1 cellular context compared by ENCODE assay signal in the genomic region with DNA sequence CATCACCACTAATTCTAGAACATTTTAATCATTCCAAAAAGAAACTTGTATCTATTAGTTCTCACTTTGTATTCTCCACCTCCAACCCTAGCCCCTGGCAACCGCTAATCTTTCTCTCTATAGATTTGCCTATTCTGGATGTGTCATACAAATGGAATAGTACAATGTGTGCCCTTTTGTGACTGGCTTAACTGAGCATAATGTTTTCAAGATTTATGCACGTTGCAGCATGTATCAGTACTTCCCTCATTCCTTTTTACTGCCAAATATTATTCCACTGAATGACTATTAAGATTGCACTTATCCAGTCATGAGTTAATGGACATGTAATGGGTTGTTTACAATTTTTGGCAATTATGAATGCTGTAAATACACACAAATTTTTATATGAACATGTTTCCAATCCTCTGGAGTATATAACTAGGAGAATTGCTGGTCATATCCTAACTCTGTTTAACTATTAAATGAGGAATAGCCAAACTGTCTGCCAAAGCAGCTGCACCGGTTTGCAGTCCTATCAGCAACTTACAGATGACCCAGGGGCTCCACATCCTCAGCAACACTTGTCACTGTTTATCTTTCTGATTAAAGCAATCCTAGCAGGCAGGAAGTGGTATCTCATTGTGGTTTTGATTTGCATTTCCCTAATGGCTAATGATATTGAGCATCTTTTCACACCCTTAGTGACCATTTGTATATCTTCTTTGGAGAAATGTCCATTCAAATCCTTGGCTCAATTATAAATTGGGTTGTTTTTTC.
TF ChIP-seq lines count a peak whose summit lies in the region.

No MANE protein-coding gene starts in this region.

TF ChIP-seq in K562, 482 proteins besides CTCF, POLR2A, EP300 and RAD21 (continued from another document):
- TF ChIP-seq, protein P1, sequence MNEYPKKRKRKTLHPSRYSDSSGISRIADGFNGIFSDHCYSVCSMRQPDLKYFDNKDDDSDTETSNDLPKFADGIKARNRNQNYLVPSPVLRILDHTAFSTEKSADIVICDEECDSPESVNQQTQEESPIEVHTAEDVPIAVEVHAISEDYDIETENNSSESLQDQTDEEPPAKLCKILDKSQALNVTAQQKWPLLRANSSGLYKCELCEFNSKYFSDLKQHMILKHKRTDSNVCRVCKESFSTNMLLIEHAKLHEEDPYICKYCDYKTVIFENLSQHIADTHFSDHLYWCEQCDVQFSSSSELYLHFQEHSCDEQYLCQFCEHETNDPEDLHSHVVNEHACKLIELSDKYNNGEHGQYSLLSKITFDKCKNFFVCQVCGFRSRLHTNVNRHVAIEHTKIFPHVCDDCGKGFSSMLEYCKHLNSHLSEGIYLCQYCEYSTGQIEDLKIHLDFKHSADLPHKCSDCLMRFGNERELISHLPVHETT (CRISPR knock-in tag; conservative IDR thresholded peaks at IDR 0.05 in 1 of 2, IDR thresholded peaks at IDR 0.05 in 1 of 2) = peak in 1 of 2 experiments; percentile 77; a peak in 2 of 4 replicates
- TF ChIP-seq, protein P2, sequence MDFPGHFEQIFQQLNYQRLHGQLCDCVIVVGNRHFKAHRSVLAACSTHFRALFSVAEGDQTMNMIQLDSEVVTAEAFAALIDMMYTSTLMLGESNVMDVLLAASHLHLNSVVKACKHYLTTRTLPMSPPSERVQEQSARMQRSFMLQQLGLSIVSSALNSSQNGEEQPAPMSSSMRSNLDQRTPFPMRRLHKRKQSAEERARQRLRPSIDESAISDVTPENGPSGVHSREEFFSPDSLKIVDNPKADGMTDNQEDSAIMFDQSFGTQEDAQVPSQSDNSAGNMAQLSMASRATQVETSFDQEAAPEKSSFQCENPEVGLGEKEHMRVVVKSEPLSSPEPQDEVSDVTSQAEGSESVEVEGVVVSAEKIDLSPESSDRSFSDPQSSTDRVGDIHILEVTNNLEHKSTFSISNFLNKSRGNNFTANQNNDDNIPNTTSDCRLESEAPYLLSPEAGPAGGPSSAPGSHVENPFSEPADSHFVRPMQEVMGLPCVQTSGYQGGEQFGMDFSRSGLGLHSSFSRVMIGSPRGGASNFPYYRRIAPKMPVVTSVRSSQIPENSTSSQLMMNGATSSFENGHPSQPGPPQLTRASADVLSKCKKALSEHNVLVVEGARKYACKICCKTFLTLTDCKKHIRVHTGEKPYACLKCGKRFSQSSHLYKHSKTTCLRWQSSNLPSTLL (IDR thresholded peaks at IDR 0.05) = no peak
- TF ChIP-seq XRCC3 (IDR thresholded peaks at IDR 0.05) = no peak
- TF ChIP-seq, protein P3, sequence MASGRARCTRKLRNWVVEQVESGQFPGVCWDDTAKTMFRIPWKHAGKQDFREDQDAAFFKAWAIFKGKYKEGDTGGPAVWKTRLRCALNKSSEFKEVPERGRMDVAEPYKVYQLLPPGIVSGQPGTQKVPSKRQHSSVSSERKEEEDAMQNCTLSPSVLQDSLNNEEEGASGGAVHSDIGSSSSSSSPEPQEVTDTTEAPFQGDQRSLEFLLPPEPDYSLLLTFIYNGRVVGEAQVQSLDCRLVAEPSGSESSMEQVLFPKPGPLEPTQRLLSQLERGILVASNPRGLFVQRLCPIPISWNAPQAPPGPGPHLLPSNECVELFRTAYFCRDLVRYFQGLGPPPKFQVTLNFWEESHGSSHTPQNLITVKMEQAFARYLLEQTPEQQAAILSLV (tag; IDR thresholded peaks at IDR 0.05) = no peak
- TF ChIP-seq, protein P4, sequence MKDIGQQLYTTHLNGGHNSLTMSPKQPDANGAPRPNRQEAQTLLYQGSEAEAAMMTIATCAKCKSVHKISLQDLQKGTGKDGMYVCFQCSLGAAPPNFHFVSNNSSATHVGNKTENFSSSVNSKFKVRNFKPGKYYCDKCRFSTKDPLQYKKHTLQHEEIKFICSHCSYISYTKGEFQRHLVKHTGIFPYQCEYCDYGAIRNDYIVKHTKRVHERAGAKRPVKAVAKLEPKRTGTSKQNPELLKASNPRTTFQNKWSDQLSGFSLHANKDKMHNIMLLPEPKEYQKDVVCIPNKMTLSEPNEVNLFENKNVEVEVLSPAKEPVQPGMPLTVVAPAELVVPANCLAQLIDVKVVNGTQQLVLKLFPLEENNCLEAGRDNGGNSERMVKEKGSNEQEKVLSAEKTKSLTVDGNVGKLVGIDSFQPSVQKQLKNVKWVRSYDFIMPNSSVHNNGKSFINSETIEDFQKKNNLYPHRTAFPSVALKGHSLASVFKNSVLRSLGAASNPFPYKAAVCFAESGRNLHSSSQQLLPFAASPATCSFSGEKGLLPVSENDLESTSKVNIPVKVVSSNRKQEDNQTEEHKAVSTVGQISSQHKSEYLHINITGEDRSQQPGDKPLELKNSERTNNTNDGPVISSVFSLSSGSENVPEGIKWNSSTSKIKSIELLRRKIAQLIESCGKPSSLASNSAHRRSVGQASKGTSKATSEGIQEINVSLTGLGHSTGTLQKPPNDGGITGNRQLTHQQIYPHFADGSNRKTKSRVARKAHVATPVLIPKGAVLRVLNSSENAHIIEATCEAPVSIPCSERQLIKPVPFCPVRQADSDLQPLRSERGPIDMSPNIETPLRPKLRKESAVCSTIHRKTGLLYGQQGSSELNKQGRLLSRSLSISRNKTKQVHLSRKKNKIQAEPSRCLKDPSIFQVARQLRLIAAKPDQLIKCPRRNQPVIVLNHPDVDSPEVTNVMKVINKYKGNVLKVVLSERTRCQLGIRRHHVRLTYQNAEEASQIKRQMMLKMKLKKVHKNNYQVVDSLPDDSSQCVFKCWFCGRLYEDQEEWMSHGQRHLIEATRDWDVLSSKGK (CRISPR knock-in tag; IDR thresholded peaks at IDR 0.05) = no peak
- TF ChIP-seq, protein P5, sequence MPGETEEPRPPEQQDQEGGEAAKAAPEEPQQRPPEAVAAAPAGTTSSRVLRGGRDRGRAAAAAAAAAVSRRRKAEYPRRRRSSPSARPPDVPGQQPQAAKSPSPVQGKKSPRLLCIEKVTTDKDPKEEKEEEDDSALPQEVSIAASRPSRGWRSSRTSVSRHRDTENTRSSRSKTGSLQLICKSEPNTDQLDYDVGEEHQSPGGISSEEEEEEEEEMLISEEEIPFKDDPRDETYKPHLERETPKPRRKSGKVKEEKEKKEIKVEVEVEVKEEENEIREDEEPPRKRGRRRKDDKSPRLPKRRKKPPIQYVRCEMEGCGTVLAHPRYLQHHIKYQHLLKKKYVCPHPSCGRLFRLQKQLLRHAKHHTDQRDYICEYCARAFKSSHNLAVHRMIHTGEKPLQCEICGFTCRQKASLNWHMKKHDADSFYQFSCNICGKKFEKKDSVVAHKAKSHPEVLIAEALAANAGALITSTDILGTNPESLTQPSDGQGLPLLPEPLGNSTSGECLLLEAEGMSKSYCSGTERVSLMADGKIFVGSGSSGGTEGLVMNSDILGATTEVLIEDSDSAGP (CRISPR knock-in tag; IDR thresholded peaks at IDR 0.05) = no peak
- TF ChIP-seq ZNF175 (CRISPR knock-in tag; IDR thresholded peaks at IDR 0.05; ENCODE audit: low read depth) = peak; percentile 82; the same call in 1 of the 2 replicates
- peak; percentile 73; the same call in 1 of the 2 replicates for TF ChIP-seq ZNF24 (IDR thresholded peaks at IDR 0.05)
- TF ChIP-seq ZBTB17 (CRISPR knock-in tag; IDR thresholded peaks at IDR 0.05) = 0 out of 2 replicates have a peak, but pooled peaks have one; percentile 30
- no peak for TF ChIP-seq NCOA2 (IDR thresholded peaks at IDR 0.05; ENCODE audit: partially characterized antibody in 2 of 2)
- peak; percentile 39 for TF ChIP-seq POLR2B (IDR thresholded peaks at IDR 0.05; ENCODE audit: low read depth, partially characterized antibody)
- peak; percentile 84 to 94; a peak in 3 of 4 replicates for TF ChIP-seq FOXA3 (CRISPR knock-in tag; conservative IDR thresholded peaks at IDR 0.05 in 1 of 2, IDR thresholded peaks at IDR 0.05 in 1 of 2)
- TF ChIP-seq, protein P6, sequence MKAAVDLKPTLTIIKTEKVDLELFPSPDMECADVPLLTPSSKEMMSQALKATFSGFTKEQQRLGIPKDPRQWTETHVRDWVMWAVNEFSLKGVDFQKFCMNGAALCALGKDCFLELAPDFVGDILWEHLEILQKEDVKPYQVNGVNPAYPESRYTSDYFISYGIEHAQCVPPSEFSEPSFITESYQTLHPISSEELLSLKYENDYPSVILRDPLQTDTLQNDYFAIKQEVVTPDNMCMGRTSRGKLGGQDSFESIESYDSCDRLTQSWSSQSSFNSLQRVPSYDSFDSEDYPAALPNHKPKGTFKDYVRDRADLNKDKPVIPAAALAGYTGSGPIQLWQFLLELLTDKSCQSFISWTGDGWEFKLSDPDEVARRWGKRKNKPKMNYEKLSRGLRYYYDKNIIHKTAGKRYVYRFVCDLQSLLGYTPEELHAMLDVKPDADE (conservative IDR thresholded peaks at IDR 0.05; ENCODE audit: control insufficient read depth, low read depth, low read length) = 0 out of 2 replicates have a peak, but pooled peaks have one; percentile 44
- TF ChIP-seq, protein P7, sequence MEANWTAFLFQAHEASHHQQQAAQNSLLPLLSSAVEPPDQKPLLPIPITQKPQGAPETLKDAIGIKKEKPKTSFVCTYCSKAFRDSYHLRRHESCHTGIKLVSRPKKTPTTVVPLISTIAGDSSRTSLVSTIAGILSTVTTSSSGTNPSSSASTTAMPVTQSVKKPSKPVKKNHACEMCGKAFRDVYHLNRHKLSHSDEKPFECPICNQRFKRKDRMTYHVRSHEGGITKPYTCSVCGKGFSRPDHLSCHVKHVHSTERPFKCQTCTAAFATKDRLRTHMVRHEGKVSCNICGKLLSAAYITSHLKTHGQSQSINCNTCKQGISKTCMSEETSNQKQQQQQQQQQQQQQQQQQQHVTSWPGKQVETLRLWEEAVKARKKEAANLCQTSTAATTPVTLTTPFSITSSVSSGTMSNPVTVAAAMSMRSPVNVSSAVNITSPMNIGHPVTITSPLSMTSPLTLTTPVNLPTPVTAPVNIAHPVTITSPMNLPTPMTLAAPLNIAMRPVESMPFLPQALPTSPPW (CRISPR knock-in tag; IDR thresholded peaks at IDR 0.05) = peak; percentile 52
- TF ChIP-seq CEBPG (CRISPR knock-in tag; IDR thresholded peaks at IDR 0.05) = no peak
- 0 out of 4 replicates have a peak, but pooled peaks of 1 of the 2 experiments have one; percentile 10 for TF ChIP-seq CEBPG (tag; conservative IDR thresholded peaks at IDR 0.05 in 1 of 2, IDR thresholded peaks at IDR 0.05 in 1 of 2)
- no peak for TF ChIP-seq SIN3A (IDR thresholded peaks at IDR 0.05; ENCODE audit: borderline replicate concordance in 2 of 2, control insufficient read depth in 1 of 2, low read depth in 2 of 2, low read length in 2 of 2)
- no peak for TF ChIP-seq KAT8 (IDR thresholded peaks at IDR 0.05; ENCODE audit: low read depth)
- no peak for TF ChIP-seq SIRT6 (IDR thresholded peaks at IDR 0.05; ENCODE audit: low read depth, low read length)
- TF ChIP-seq, protein P8, sequence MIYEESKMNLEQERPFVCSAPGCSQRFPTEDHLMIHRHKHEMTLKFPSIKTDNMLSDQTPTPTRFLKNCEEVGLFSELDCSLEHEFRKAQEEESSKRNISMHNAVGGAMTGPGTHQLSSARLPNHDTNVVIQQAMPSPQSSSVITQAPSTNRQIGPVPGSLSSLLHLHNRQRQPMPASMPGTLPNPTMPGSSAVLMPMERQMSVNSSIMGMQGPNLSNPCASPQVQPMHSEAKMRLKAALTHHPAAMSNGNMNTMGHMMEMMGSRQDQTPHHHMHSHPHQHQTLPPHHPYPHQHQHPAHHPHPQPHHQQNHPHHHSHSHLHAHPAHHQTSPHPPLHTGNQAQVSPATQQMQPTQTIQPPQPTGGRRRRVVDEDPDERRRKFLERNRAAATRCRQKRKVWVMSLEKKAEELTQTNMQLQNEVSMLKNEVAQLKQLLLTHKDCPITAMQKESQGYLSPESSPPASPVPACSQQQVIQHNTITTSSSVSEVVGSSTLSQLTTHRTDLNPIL (CRISPR knock-in tag; IDR thresholded peaks at IDR 0.05) = no peak
- TF ChIP-seq CBFA2T3 (IDR thresholded peaks at IDR 0.05) = peak; percentile 98
- no peak for TF ChIP-seq SREBF1 (IDR thresholded peaks at IDR 0.05; ENCODE audit: borderline replicate concordance, low read depth, low read length)
- peak in 1 of 2 experiments; percentile 71; a peak in 1 of 4 replicates for TF ChIP-seq TEAD1 (CRISPR knock-in tag; IDR thresholded peaks at IDR 0.05)
- TF ChIP-seq, protein P9, sequence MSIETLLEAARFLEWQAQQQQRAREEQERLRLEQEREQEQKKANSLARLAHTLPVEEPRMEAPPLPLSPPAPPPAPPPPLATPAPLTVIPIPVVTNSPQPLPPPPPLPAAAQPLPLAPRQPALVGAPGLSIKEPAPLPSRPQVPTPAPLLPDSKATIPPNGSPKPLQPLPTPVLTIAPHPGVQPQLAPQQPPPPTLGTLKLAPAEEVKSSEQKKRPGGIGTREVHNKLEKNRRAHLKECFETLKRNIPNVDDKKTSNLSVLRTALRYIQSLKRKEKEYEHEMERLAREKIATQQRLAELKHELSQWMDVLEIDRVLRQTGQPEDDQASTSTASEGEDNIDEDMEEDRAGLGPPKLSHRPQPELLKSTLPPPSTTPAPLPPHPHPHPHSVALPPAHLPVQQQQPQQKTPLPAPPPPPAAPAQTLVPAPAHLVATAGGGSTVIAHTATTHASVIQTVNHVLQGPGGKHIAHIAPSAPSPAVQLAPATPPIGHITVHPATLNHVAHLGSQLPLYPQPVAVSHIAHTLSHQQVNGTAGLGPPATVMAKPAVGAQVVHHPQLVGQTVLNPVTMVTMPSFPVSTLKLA (conservative IDR thresholded peaks at IDR 0.05) = peak in 1 of 2 experiments; percentile 54; a peak in 2 of 4 replicates
- TF ChIP-seq CHD1 (IDR thresholded peaks at IDR 0.05; ENCODE audit: low read length) = no peak
- peak; percentile 94 for TF ChIP-seq ZNF589 (CRISPR knock-in tag; IDR thresholded peaks at IDR 0.05; ENCODE audit: low read depth)
- TF ChIP-seq ZNF184 (CRISPR knock-in tag; IDR thresholded peaks at IDR 0.05) = no peak
- peak; percentile 70; the same call in 1 of the 2 replicates for TF ChIP-seq DMBX1 (CRISPR knock-in tag; IDR thresholded peaks at IDR 0.05; ENCODE audit: borderline replicate concordance)
- TF ChIP-seq GATA2 (CRISPR knock-in tag; IDR thresholded peaks at IDR 0.05) = peak; percentile 88
- TF ChIP-seq, protein P10, sequence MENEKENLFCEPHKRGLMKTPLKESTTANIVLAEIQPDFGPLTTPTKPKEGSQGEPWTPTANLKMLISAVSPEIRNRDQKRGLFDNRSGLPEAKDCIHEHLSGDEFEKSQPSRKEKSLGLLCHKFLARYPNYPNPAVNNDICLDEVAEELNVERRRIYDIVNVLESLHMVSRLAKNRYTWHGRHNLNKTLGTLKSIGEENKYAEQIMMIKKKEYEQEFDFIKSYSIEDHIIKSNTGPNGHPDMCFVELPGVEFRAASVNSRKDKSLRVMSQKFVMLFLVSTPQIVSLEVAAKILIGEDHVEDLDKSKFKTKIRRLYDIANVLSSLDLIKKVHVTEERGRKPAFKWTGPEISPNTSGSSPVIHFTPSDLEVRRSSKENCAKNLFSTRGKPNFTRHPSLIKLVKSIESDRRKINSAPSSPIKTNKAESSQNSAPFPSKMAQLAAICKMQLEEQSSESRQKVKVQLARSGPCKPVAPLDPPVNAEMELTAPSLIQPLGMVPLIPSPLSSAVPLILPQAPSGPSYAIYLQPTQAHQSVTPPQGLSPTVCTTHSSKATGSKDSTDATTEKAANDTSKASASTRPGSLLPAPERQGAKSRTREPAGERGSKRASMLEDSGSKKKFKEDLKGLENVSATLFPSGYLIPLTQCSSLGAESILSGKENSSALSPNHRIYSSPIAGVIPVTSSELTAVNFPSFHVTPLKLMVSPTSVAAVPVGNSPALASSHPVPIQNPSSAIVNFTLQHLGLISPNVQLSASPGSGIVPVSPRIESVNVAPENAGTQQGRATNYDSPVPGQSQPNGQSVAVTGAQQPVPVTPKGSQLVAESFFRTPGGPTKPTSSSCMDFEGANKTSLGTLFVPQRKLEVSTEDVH (IDR thresholded peaks at IDR 0.05; ENCODE audit: low read depth, partially characterized antibody) = peak; percentile 29
- no peak for TF ChIP-seq ZNF133 (CRISPR knock-in tag; IDR thresholded peaks at IDR 0.05)
- TF ChIP-seq CCAR2 (IDR thresholded peaks at IDR 0.05; ENCODE audit: low read depth, low read length) = no peak
- peak; percentile 74; the same call in 1 of the 2 replicates for TF ChIP-seq ETV5 (CRISPR knock-in tag; IDR thresholded peaks at IDR 0.05; ENCODE audit: low read depth)
- no peak for TF ChIP-seq ZSCAN32 (CRISPR knock-in tag; IDR thresholded peaks at IDR 0.05)
